In genomic region chr18:12470382-12471090, GRCh38 we compare ENCODE assay signal across 18 cellular contexts.
DNase-seq lines count a peak whose midpoint lies in the region; TF ChIP-seq lines count a peak whose summit lies in the region.
"Had no signal": no experiment of that assay in that cellular context is flagged by ENCODE, and none has a peak within 500 bp of the region (broad histone marks: within the 10 kb centered on the region; RNA-seq: fewer than 3 reads in every experiment).

No MANE protein-coding gene starts in this region.

- H4K20me1 ChIP-seq in smooth muscle cell (ENCODE audit: low read depth): no peaks in the 10 kb centered on the region
- H4K20me1 ChIP-seq: BLaER1 treated with 17β-estradiol and CSF1 and Interleukin-3, amounts not matched to agents 10 nM and 100 nM had no signal

- no peaks in the 10 kb centered on the region for H3K36me3 ChIP-seq in prostate gland
- H3K36me3 ChIP-seq in smooth muscle cell (ENCODE audit: low read depth): no peaks in the 10 kb centered on the region

- no peaks in the 10 kb centered on the region for H3K9me3 ChIP-seq in prostate gland
- no peaks in the 10 kb centered on the region for H3K9me3 ChIP-seq in smooth muscle cell (replicated peaks; ENCODE audit: low read depth)
- H3K9me3 ChIP-seq: BLaER1 treated with 17β-estradiol and CSF1 and Interleukin-3, amounts not matched to agents 10 nM and 100 nM; gastroesophageal sphincter; MG63; tibial nerve had no signal

- H3K4me2 ChIP-seq in smooth muscle cell: no peak overlapping the region
- H3K4me2 ChIP-seq: BLaER1 treated with 17β-estradiol and CSF1 and Interleukin-3, amounts not matched to agents 10 nM and 100 nM had no signal

- TF ChIP-seq POLR2A in prostate gland (IDR thresholded peaks at IDR 0.05): no peak

- intact Hi-C loops in prostate gland (cut with DNase I): no loop called here

- no peak overlapping the region for H2AFZ ChIP-seq in smooth muscle cell (ENCODE audit: low read depth)

- H3K27ac ChIP-seq in prostate gland (no peak overlapping the region), smooth muscle cell (ENCODE audit: low read depth) (no peak overlapping the region)
- H3K27ac ChIP-seq: 22Rv1; BLaER1 treated with 17β-estradiol and CSF1 and Interleukin-3, amounts not matched to agents 10 nM and 100 nM; gastroesophageal sphincter had no signal

- no peaks in the 10 kb centered on the region for H3F3A ChIP-seq in smooth muscle cell (ENCODE audit: low read depth)

- DNase-seq in NCI-H1694 treated with DMSO at 0.1 percent for 48 hours (lab: John Stamatoyannopoulos, UW): peak; percentile 43
- no peak for DNase-seq in NCI-H1694 (lab: John Stamatoyannopoulos, UW)
- DNase-seq in amniotic epithelial cell (ENCODE audit: low read depth): peak; percentile 20
- DNase-seq in globus pallidus (ENCODE audit: low spot score): peak; percentile 39
- DNase-seq in prostate gland (ENCODE audit: low spot score): peak; percentile 68
- no peak for DNase-seq in smooth muscle cell (lab: John Stamatoyannopoulos, UW; ENCODE audit: unreplicated experiment)
- DNase-seq in activated effector memory CD4-positive, alpha-beta T cell treated with anti-CD3 and anti-CD28 coated beads, Interleukin-2, amount 50 U/mL, for 16 hours: no peak
- no peak for DNase-seq in SKM-1 treated with dmso at 0.1 percent for 144 hours (lab: John Stamatoyannopoulos, UW; ENCODE audit: unreplicated experiment)
- DNase-seq: activated CD4-positive, CD25-positive, alpha-beta regulatory T cell; activated gamma-delta T cell; DND-41; effector memory CD8-positive, alpha-beta T cell; MG63; NCI-H2081 had no signal

- H3K4me3 ChIP-seq in prostate gland (no peak overlapping the region), smooth muscle cell (no peak overlapping the region)
- H3K4me3 ChIP-seq: BLaER1 treated with 17β-estradiol and CSF1 and Interleukin-3, amounts not matched to agents 10 nM and 100 nM; gastroesophageal sphincter; MG63; tibial nerve had no signal

- no peak overlapping the region for H3K9ac ChIP-seq in smooth muscle cell (ENCODE audit: low read depth)
- H3K9ac ChIP-seq: BLaER1 treated with 17β-estradiol and CSF1 and Interleukin-3, amounts not matched to agents 10 nM and 100 nM had no signal

- H3K79me2 ChIP-seq in smooth muscle cell (ENCODE audit: low read depth): no peaks in the 10 kb centered on the region

- H3K27me3 ChIP-seq in prostate gland (replicated peaks; ENCODE audit: insufficient read depth): no peaks in the 10 kb centered on the region
- H3K27me3 ChIP-seq in smooth muscle cell (ENCODE audit: low read depth): no peaks in the 10 kb centered on the region
- H3K27me3 ChIP-seq: BLaER1 treated with 17β-estradiol and CSF1 and Interleukin-3, amounts not matched to agents 10 nM and 100 nM; gastroesophageal sphincter; MG63; tibial nerve had no signal

- no peak for TF ChIP-seq CTCF in prostate gland (IDR thresholded peaks at IDR 0.05)
- TF ChIP-seq CTCF in smooth muscle cell (IDR thresholded peaks at IDR 0.05; ENCODE audit: borderline replicate concordance, insufficient read depth, poor library complexity, severe bottlenecking): no peak

- H3K4me1 ChIP-seq in prostate gland (replicated peaks) (no peaks in the 10 kb centered on the region), smooth muscle cell (ENCODE audit: low read depth) (no peaks in the 10 kb centered on the region)
- H3K4me1 ChIP-seq: gastroesophageal sphincter had no signal

- 49% methylated on average over 7 of the region's 7 CpGs for WGBS in prostate gland
- WGBS in smooth muscle cell (ENCODE audit: low lambda C conversion rate): 79% methylated on average over 7 of the region's 7 CpGs

Comparison
In these comparisons a context has a peak if more than half of its experiments do, and no peak if none do; other contexts are left out.
1. DNase-seq: peak in NCI-H1694 treated with DMSO at 0.1 percent for 48 hours (single experiment), amniotic epithelial cell (single experiment), globus pallidus (single experiment) and prostate gland (single experiment); none in NCI-H1694 (single experiment), smooth muscle cell (single experiment), activated effector memory CD4-positive, alpha-beta T cell treated with anti-CD3 and anti-CD28 coated beads, Interleukin-2, amount 50 U/mL, for 16 hours (single experiment) and SKM-1 treated with dmso at 0.1 percent for 144 hours (single experiment).